Comparison of ENCODE assay signal across 2 cellular contexts in genomic region chr2:240467659-240468299, GRCh38.
TF ChIP-seq lines count a peak whose summit lies in the region.

No MANE protein-coding gene starts in this region.

TF ChIP-seq in HCT116, 20 proteins besides CTCF, POLR2A, EP300 and RAD21:
- TF ChIP-seq SIN3A (IDR thresholded peaks at IDR 0.05; ENCODE audit: low read depth) = no peak
- no peak for TF ChIP-seq ZNF274 (IDR thresholded peaks at IDR 0.05; ENCODE audit: low read depth, low read length)
- TF ChIP-seq ATF3 (IDR thresholded peaks at IDR 0.05) = no peak
- TF ChIP-seq EZH2phosphoT487 (IDR thresholded peaks at IDR 0.05; ENCODE audit: borderline replicate concordance) = no peak
- TF ChIP-seq TCF7L2 (IDR thresholded peaks at IDR 0.05; ENCODE audit: borderline replicate concordance, extremely low read depth, insufficient read depth, insufficient read length) = no peak
- no peak for TF ChIP-seq ZFX (IDR thresholded peaks at IDR 0.05)
- no peak for TF ChIP-seq EZH2 (IDR thresholded peaks at IDR 0.05)
- no peak for TF ChIP-seq REST (IDR thresholded peaks at IDR 0.05; ENCODE audit: low read depth)
- no peak for TF ChIP-seq SRF (IDR thresholded peaks at IDR 0.05; ENCODE audit: low read depth)
- TF ChIP-seq CBX3 (IDR thresholded peaks at IDR 0.05; ENCODE audit: low read depth) = no peak
- no peak for TF ChIP-seq JUND (IDR thresholded peaks at IDR 0.05)
- no peak for TF ChIP-seq CEBPB (IDR thresholded peaks at IDR 0.05; ENCODE audit: low read depth)
- no peak for TF ChIP-seq SP1 (IDR thresholded peaks at IDR 0.05; ENCODE audit: low read depth)
- TF ChIP-seq FOSL1 (IDR thresholded peaks at IDR 0.05; ENCODE audit: low read depth) = no peak
- TF ChIP-seq ELF1 (IDR thresholded peaks at IDR 0.05; ENCODE audit: borderline replicate concordance, low read depth) = no peak
- no peak for TF ChIP-seq YY1 (IDR thresholded peaks at IDR 0.05; ENCODE audit: extremely low read depth, insufficient replicate concordance, low read depth, low read length)
- TF ChIP-seq ZBTB33 (IDR thresholded peaks at IDR 0.05; ENCODE audit: extremely low read depth, insufficient replicate concordance, low read length) = no peak
TF ChIP-seq in HCT116: peak in this region for 0.

TF ChIP-seq in endothelial cell of umbilical vein, 7 proteins besides CTCF, POLR2A, EP300 and RAD21:
- TF ChIP-seq POLR2AphosphoS5 (IDR thresholded peaks at IDR 0.05; ENCODE audit: insufficient read depth, low read depth, low read length) = no peak
